ENCODE assay signal across 21 cellular contexts in the genomic region with DNA sequence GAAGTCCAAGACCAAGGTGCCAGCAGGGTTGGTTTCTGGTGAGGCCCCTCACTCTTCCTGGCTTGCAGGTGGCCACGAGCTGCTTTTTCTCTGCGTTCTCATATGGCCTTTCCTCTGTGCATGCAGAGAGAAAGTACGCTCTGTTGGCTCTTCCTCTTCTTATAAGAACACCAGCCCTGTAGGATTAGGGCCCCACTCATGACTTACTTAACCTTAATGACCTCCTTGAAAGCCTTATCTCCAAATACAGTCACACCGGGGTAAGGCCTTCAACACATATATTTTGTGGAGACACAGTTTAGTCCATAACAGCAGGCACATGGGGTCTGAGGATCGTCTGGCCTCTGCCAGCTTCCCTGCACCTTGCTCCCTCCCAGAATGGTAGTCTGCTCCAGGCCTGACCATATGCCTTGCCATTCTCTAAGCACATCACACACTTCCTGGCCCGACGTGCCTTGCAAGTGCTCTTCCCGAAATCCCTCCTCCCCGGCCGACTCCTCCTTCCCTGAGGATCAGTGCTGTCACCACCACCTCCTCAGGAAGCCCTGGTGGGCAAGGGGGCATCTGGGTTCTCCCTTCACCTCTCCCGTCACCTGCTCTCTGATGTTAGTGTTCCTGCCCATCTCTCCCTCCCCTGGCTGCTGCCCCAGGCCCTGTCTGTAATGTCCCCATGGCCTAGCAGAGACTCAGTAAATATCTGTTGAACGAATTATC.
DNase-seq lines count a peak whose midpoint lies in the region; ATAC-seq and TF ChIP-seq lines count a peak whose summit lies in the region.
"Had no signal": no experiment of that assay in that cellular context is flagged by ENCODE, and none has a peak within 500 bp of the region (broad histone marks: within the 10 kb centered on the region; RNA-seq: fewer than 3 reads in every experiment).

No MANE protein-coding gene starts in this region.

- H3K4me3 Mint-ChIP-seq in osteocyte (ENCODE audit: unreplicated experiment) (no peak overlapping the region), T-helper 17 cell (no peak overlapping the region)
- H3K4me3 Mint-ChIP-seq: activated naive CD8-positive, alpha-beta T cell; activated T-helper 17 cell treated with anti-CD3 and anti-CD28 coated beads, Interleukin-2, amount 50 U/mL, for 72 hours; naive thymus-derived CD8-positive, alpha-beta T cell had no signal

- no peak overlapping the region for H3K4me2 ChIP-seq in hepatocyte
- H3K4me2 ChIP-seq: BLaER1 treated with 17β-estradiol and CSF1 and Interleukin-3, amounts not matched to agents 10 nM and 100 nM had no signal

- H3K36me3 ChIP-seq in Panc1 (ENCODE audit: control insufficient read depth, insufficient read depth, low read length) (no peaks in the 10 kb centered on the region), hepatocyte (replicated peaks; ENCODE audit: insufficient read depth, low read depth) (no peaks in the 10 kb centered on the region)
- H3K36me3 ChIP-seq: ascending aorta had no signal

- no peaks in the 10 kb centered on the region for H3K27me3 ChIP-seq in Panc1 (ENCODE audit: control insufficient read depth, insufficient read depth, low read length)
- no peaks in the 10 kb centered on the region for H3K27me3 ChIP-seq in hepatocyte
- H3K27me3 ChIP-seq: ascending aorta; BLaER1 treated with 17β-estradiol and CSF1 and Interleukin-3, amounts not matched to agents 10 nM and 100 nM had no signal

- H2AFZ ChIP-seq in hepatocyte: no peak overlapping the region

- peak overlapping the region; percentile 4; the same call in 1 of the 2 replicates for H3K27ac ChIP-seq in C4-2B
- peak overlapping the region; percentile 98 for H3K27ac ChIP-seq in Panc1 (ENCODE audit: low read length)
- H3K27ac ChIP-seq in hepatocyte: peak overlapping the region; percentile 10
- H3K27ac ChIP-seq: BLaER1 treated with 17β-estradiol and CSF1 and Interleukin-3, amounts not matched to agents 10 nM and 100 nM had no signal

- H3K9me3 Mint-ChIP-seq in osteocyte (ENCODE audit: unreplicated experiment): no peaks in the 10 kb centered on the region
- H3K9me3 Mint-ChIP-seq: activated T-helper 17 cell treated with anti-CD3 and anti-CD28 coated beads, Interleukin-2, amount 50 U/mL, for 72 hours; naive thymus-derived CD8-positive, alpha-beta T cell had no signal

- peaks cover 14% of the 10 kb centered on the region for H3K36me3 Mint-ChIP-seq in osteocyte (ENCODE audit: unreplicated experiment)
- peaks cover 6% of the 10 kb centered on the region for H3K36me3 Mint-ChIP-seq in T-helper 17 cell (ENCODE audit: low read depth)

- H3K9me3 ChIP-seq in Panc1 (ENCODE audit: control insufficient read depth, insufficient read depth, low read depth, low read length) (no peaks in the 10 kb centered on the region), hepatocyte (ENCODE audit: low read depth) (no peaks in the 10 kb centered on the region), T-helper 17 cell (ENCODE audit: control insufficient read depth, low read length, poor library complexity, severe bottlenecking) (no peaks in the 10 kb centered on the region)
- H3K9me3 ChIP-seq: ascending aorta; BLaER1 treated with 17β-estradiol and CSF1 and Interleukin-3, amounts not matched to agents 10 nM and 100 nM had no signal

- intact Hi-C loops in Panc1 (cut with micrococcal nuclease; ENCODE audit: unreplicated experiment): no loop called here

- 79% methylated on average over 12 of the region's 12 CpGs for WGBS in hepatocyte (ENCODE audit: low lambda C conversion rate, missing lambda C conversion rate)

- H3K4me1 ChIP-seq in Panc1 (ENCODE audit: control insufficient read depth, insufficient read depth, low read length) (peaks cover 41% of the 10 kb centered on the region), hepatocyte (ENCODE audit: insufficient read depth) (peaks cover 37% of the 10 kb centered on the region)

- H3K9me2 ChIP-seq in hepatocyte (replicated peaks; ENCODE audit: insufficient read depth): no peaks in the 10 kb centered on the region

- DNase-seq in Panc1 (ENCODE audit: low read depth, low spot score) (no peak), hepatocyte (ENCODE audit: low spot score) (no peak), osteocyte (ENCODE audit: extremely low spot score, unreplicated experiment) (no peak), cerebellar cortex (ENCODE audit: low spot score) (no peak), T-helper 17 cell (no peak), NCI-H1436 treated with DMSO at 0.1 percent for 48 hours (lab: John Stamatoyannopoulos, UW) (no peak)
- DNase-seq in stimulated activated naive CD4-positive, alpha-beta T cell (lab: John Stamatoyannopoulos, UW): no peak
- DNase-seq: activated CD4-positive, alpha-beta T cell treated with anti-CD3 and anti-CD28 coated beads, Interleukin-2, amount 50 U/mL, for 48 hours; activated CD4-positive, CD25-positive, alpha-beta regulatory T cell; activated CD8-positive, alpha-beta memory T cell treated with anti-CD3 and anti-CD28 coated beads, Interleukin-2, amount 50 U/mL, for 4 hours; cerebellar nuclear complex; Kasumi-1; midbrain; naive thymus-derived CD8-positive, alpha-beta T cell; NCI-H187 treated with DMSO at 0.1 percent for 48 hours; T1000 had no signal

- no TSS peak for BruUV-seq in Panc1 (replicated peaks; lab: Mats Ljungman, UMichigan)

- CTCF ChIA-PET in Panc1 (lab: Charles Lee): no interaction called here

- ATAC-seq in Panc1: no peak
- no peak for ATAC-seq in T-helper 17 cell
- ATAC-seq: activated T-helper 17 cell treated with anti-CD3 and anti-CD28 coated beads, Interleukin-2, amount 50 U/mL, for 72 hours; naive thymus-derived CD8-positive, alpha-beta T cell had no signal

- H3K79me2 ChIP-seq in hepatocyte: peaks cover 32% of the 10 kb centered on the region

- H3K4me3 ChIP-seq in Panc1 (ENCODE audit: low read depth in 2 of 2, low read length in 2 of 2) (no peak overlapping the region), hepatocyte (no peak overlapping the region)
- H3K4me3 ChIP-seq: ascending aorta; BLaER1 treated with 17β-estradiol and CSF1 and Interleukin-3, amounts not matched to agents 10 nM and 100 nM had no signal

- in situ Hi-C loops in Panc1 (cut with HindIII; ENCODE audit: low pct_unique_long_range_greater_than_20kb, low sequenced_read_pairs): no loop called here

- POLR2A ChIA-PET in Panc1 (lab: Charles Lee): no interaction called here

- peak overlapping the region; percentile 89 for H3K27ac Mint-ChIP-seq in osteocyte (ENCODE audit: unreplicated experiment)
- H3K27ac Mint-ChIP-seq in T-helper 17 cell: no peak overlapping the region
- H3K27ac Mint-ChIP-seq: activated naive CD8-positive, alpha-beta T cell; activated T-helper 17 cell treated with anti-CD3 and anti-CD28 coated beads, Interleukin-2, amount 50 U/mL, for 72 hours; naive thymus-derived CD8-positive, alpha-beta T cell had no signal

- H3K27me3 Mint-ChIP-seq in osteocyte (ENCODE audit: unreplicated experiment) (no peaks in the 10 kb centered on the region), T-helper 17 cell (no peaks in the 10 kb centered on the region)
- H3K27me3 Mint-ChIP-seq: activated naive CD8-positive, alpha-beta T cell; activated T-helper 17 cell treated with anti-CD3 and anti-CD28 coated beads, Interleukin-2, amount 50 U/mL, for 72 hours; naive thymus-derived CD8-positive, alpha-beta T cell had no signal

- peaks cover 76% of the 10 kb centered on the region for H3K4me1 Mint-ChIP-seq in osteocyte (ENCODE audit: unreplicated experiment)
- peaks cover 2% of the 10 kb centered on the region for H3K4me1 Mint-ChIP-seq in T-helper 17 cell

- no peaks in the 10 kb centered on the region for H4K20me1 ChIP-seq in hepatocyte (ENCODE audit: insufficient read depth, poor library complexity, severe bottlenecking)

- TF ChIP-seq CTCF in C4-2B (conservative IDR thresholded peaks at IDR 0.05) (no peak), Panc1 (IDR thresholded peaks at IDR 0.05) (no peak), hepatocyte (IDR thresholded peaks at IDR 0.05; ENCODE audit: poor library complexity) (no peak), osteocyte (IDR thresholded peaks at IDR 0.05) (no peak)

Comparison
In these comparisons a context has a peak if more than half of its experiments do, and no peak if none do; other contexts are left out.
1. H3K27ac ChIP-seq: peak in every context shown above with its lines; median percentile 98 in Panc1; 10 in hepatocyte; 4 in C4-2B.